8 cellular contexts compared by ENCODE assay signal in genomic region chr19:3557461-3558248, GRCh38. TPM values are rescaled to one million over a fixed set of nuclear protein-coding genes. Genes with fewer than 3 reads are reported as not detected.
A peak's percentile ranks its signal among the peaks of the same experiment; 100 is the strongest.
DNase-seq lines count a peak whose midpoint lies in the region; ATAC-seq and TF ChIP-seq lines count a peak whose summit lies in the region.

Gene MFSD12, minus strand, starts transcription at chr19:3557586. Its CDS starts 183 bp downstream, at chr19:3557403.

- H2AK5ac ChIP-seq in mesendoderm (ENCODE audit: low read length) = no peak within 1 kb of the TSS

- no peak within 1 kb of the TSS for H3K27ac ChIP-seq in mesendoderm (ENCODE audit: low read depth, low read length)

- H3K9me3 Mint-ChIP-seq in effector memory CD8-positive, alpha-beta T cell = no peaks in the 10 kb centered on the region

- H4K8ac ChIP-seq in mesendoderm (ENCODE audit: low read depth, low read length) = no peak within 1 kb of the TSS

- H3K4ac ChIP-seq in mesendoderm (ENCODE audit: low read depth, low read length) = no peak within 1 kb of the TSS

- no peak within 1 kb of the TSS for H4K5ac ChIP-seq in mesendoderm (ENCODE audit: low read length)

- H3K27me3 ChIP-seq in mesendoderm (ENCODE audit: insufficient read depth, low read length, poor library complexity) = no peaks in the 10 kb centered on the region

- H3K4me3 Mint-ChIP-seq in effector memory CD8-positive, alpha-beta T cell = peak within 1 kb of the TSS; percentile 87 to 95

- H3K56ac ChIP-seq in mesendoderm (ENCODE audit: low read length) = peak within 1 kb of the TSS; percentile 96

- no peaks in the 10 kb centered on the region for H3K27me3 Mint-ChIP-seq in effector memory CD8-positive, alpha-beta T cell

- peaks cover 24% of the 10 kb centered on the region for H3K36me3 Mint-ChIP-seq in effector memory CD8-positive, alpha-beta T cell (ENCODE audit: insufficient read depth)

- DNase-seq in COLO829 (ENCODE audit: low spot score) (peak; percentile 92), GM20000 (ENCODE audit: low spot score) (peak; percentile 100), HS-5 (ENCODE audit: low read depth) (peak; percentile 76), NK-92 (lab: John Stamatoyannopoulos, UW; ENCODE audit: unreplicated experiment) (peak; percentile 60), mesendoderm (peak; percentile 94)
- DNase-seq in effector memory CD8-positive, alpha-beta T cell = peak; percentile 92 to 94 (median 92)
- peak; percentile 94 for DNase-seq in stimulated activated CD8-positive, alpha-beta memory T cell treated with anti-CD3 and anti-CD28 coated beads, Interleukin-12 subunit alpha, Interleukin-12 subunit beta, amount 100 ng/mL, for 4 hours (ENCODE audit: low read depth)

- peak within 1 kb of the TSS; percentile 90 for H3K9ac ChIP-seq in mesendoderm (ENCODE audit: low read length)

- H2BK5ac ChIP-seq in mesendoderm (ENCODE audit: low read length) = no peak within 1 kb of the TSS

- H3K18ac ChIP-seq in mesendoderm (ENCODE audit: low read length) = peak within 1 kb of the TSS; percentile 55

- H3K4me2 ChIP-seq in mesendoderm (ENCODE audit: low read length) = peak within 1 kb of the TSS; percentile 91

- CTCF ChIA-PET in activated CD8-positive, alpha-beta memory T cell treated with anti-CD3 and anti-CD28 coated beads for 36 hours (lab: Charles Lee) = interaction anchor here (0.5 to 5.2 kb wide), 8 partner anchors 11 to 283 kb away, joined by 3 to 43 read pairs (median 4); no protein-coding TSS in a partner anchor

- peaks cover 31 to 36% of the 10 kb centered on the region in 2 donors for H3K4me1 Mint-ChIP-seq in effector memory CD8-positive, alpha-beta T cell (ENCODE audit: low read depth in 2 of 2)

- TF ChIP-seq CTCF in GM20000 (IDR thresholded peaks at IDR 0.05; ENCODE audit: extremely low read depth, missing control alignments) = no peak

- peak within 1 kb of the TSS; percentile 88 to 95 for H3K27ac Mint-ChIP-seq in effector memory CD8-positive, alpha-beta T cell

- H3K23ac ChIP-seq in mesendoderm (ENCODE audit: low read length) = no peak within 1 kb of the TSS

- peak within 1 kb of the TSS; percentile 33 for H2BK120ac ChIP-seq in mesendoderm (ENCODE audit: low read depth, low read length)

- H3K36me3 ChIP-seq in mesendoderm (ENCODE audit: control insufficient read depth, insufficient read depth, low read length) = no peaks in the 10 kb centered on the region

- whole genome bisulfite sequencing in mesendoderm (ENCODE audit: extremely low coverage, insufficient coverage, low lambda C conversion rate) = no CpG with 5 or more reads among the region's 81 CpGs

- peak within 1 kb of the TSS; percentile 85 for H3K4me3 ChIP-seq in mesendoderm (ENCODE audit: low read length)

- POLR2A ChIA-PET in activated CD8-positive, alpha-beta memory T cell treated with anti-CD3 and anti-CD28 coated beads for 36 hours (lab: Charles Lee) = interaction anchor here (1.1 to 1.4 kb wide), 2 partner anchors 11 to 47 kb away, joined by 3 to 5 read pairs; no protein-coding TSS in a partner anchor

- ATAC-seq in effector memory CD8-positive, alpha-beta T cell (replicated peaks) = peak; percentile 89

- H2BK15ac ChIP-seq in mesendoderm (replicated peaks; ENCODE audit: low read depth) = no peak within 1 kb of the TSS

- no peaks in the 10 kb centered on the region for H3K79me2 ChIP-seq in mesendoderm (ENCODE audit: control insufficient read depth, insufficient read depth, low read length)

- H3K79me1 ChIP-seq in mesendoderm (ENCODE audit: low read length) = peaks cover 6% of the 10 kb centered on the region

- H3K4me1 ChIP-seq in mesendoderm (ENCODE audit: control insufficient read depth, low read depth, low read length) = no peaks in the 10 kb centered on the region

RNA-seq across cellular contexts. Expression of gene MFSD12, which starts in this region (rescaled TPM):
- total RNA-seq in activated CD8-positive, alpha-beta memory T cell treated with anti-CD3 and anti-CD28 coated beads for 36 hours = 100 to 1,000 TPM; 118 to 124 TPM
- 24.0 TPM for polyA plus RNA-seq in mesendoderm (2013, experiment 1 of 2)
- 23.7 TPM for polyA plus RNA-seq in mesendoderm (2013, experiment 2 of 2)
